In genomic region chr1:187876775-187877174, GRCh38 we compare ENCODE assay signal across 17 cellular contexts.
"Had no signal": no experiment of that assay in that cellular context is flagged by ENCODE, and none has a peak within 500 bp of the region (broad histone marks: within the 10 kb centered on the region; RNA-seq: fewer than 3 reads in every experiment).

No MANE protein-coding gene starts in this region.

- H3K27me3 Mint-ChIP-seq: activated B cell treated with CpG ODN at 0.5 μM for 24 hours; activated naive CD8-positive, alpha-beta T cell treated with anti-CD3 and anti-CD28 coated beads, Interleukin-2, amount 10 ng/mL, durations not matched to agents 7 days and 5 days; brain; stimulated activated naive CD8-positive, alpha-beta T cell treated with anti-CD3 and anti-CD28 coated beads, Interleukin-15, Interleukin-2, amounts not matched to agents 100 ng/mL and 50 ng/mL, for 24 hours had no signal

- H3K4me3 Mint-ChIP-seq: activated B cell treated with CpG ODN at 0.5 μM for 24 hours; activated naive CD8-positive, alpha-beta T cell treated with anti-CD3 and anti-CD28 coated beads, Interleukin-2, amount 10 ng/mL, durations not matched to agents 7 days and 5 days; activated T-cell treated with anti-CD3 and anti-CD28 coated beads, Interleukin-2, amount 50 U/mL, for 72 hours; brain; neural crest cell; stimulated activated naive CD8-positive, alpha-beta T cell treated with anti-CD3 and anti-CD28 coated beads, Interleukin-15, Interleukin-2, amounts not matched to agents 100 ng/mL and 50 ng/mL, for 24 hours had no signal

- H3K36me3 Mint-ChIP-seq: activated naive CD8-positive, alpha-beta T cell treated with anti-CD3 and anti-CD28 coated beads, Interleukin-2, amount 10 ng/mL, durations not matched to agents 7 days and 5 days; brain had no signal

- H3K27ac Mint-ChIP-seq: activated B cell treated with CpG ODN at 0.5 μM for 24 hours; activated naive CD8-positive, alpha-beta T cell treated with anti-CD3 and anti-CD28 coated beads, Interleukin-2, amount 10 ng/mL, durations not matched to agents 7 days and 5 days; activated T-cell treated with anti-CD3 and anti-CD28 coated beads, Interleukin-2, amount 50 U/mL, for 72 hours; stimulated activated naive CD8-positive, alpha-beta T cell treated with anti-CD3 and anti-CD28 coated beads, Interleukin-15, Interleukin-2, amounts not matched to agents 100 ng/mL and 50 ng/mL, for 24 hours had no signal

- DNase-seq: activated B cell treated with CpG ODN at 0.5 μM for 24 hours; activated CD4-positive, alpha-beta T cell treated with anti-CD3 and anti-CD28 coated beads for 48 hours; activated CD8-positive, alpha-beta memory T cell treated with anti-CD3 and anti-CD28 coated beads, Interleukin-2, amount 50 U/mL, for 48 hours; activated naive CD8-positive, alpha-beta T cell treated with anti-CD3 and anti-CD28 coated beads, Interleukin-2, amount 10 ng/mL, durations not matched to agents 7 days and 5 days; activated T-cell treated with anti-CD3 and anti-CD28 coated beads, Interleukin-2, amount 50 U/mL, for 72 hours; central memory CD4-positive, alpha-beta T cell; colonic mucosa; islet precursor cell; midbrain; right cardiac atrium; small intestine; trophoblast cell had no signal

- H3K9me3 Mint-ChIP-seq: activated B cell treated with CpG ODN at 0.5 μM for 24 hours, neural crest cell had no signal

- ATAC-seq: esophagus mucosa, left lobe of liver, right cardiac atrium had no signal

- H3K4me1 Mint-ChIP-seq: activated B cell treated with CpG ODN at 0.5 μM for 24 hours; activated naive CD8-positive, alpha-beta T cell treated with anti-CD3 and anti-CD28 coated beads, Interleukin-2, amount 10 ng/mL, durations not matched to agents 7 days and 5 days had no signal
